In the genomic region with DNA sequence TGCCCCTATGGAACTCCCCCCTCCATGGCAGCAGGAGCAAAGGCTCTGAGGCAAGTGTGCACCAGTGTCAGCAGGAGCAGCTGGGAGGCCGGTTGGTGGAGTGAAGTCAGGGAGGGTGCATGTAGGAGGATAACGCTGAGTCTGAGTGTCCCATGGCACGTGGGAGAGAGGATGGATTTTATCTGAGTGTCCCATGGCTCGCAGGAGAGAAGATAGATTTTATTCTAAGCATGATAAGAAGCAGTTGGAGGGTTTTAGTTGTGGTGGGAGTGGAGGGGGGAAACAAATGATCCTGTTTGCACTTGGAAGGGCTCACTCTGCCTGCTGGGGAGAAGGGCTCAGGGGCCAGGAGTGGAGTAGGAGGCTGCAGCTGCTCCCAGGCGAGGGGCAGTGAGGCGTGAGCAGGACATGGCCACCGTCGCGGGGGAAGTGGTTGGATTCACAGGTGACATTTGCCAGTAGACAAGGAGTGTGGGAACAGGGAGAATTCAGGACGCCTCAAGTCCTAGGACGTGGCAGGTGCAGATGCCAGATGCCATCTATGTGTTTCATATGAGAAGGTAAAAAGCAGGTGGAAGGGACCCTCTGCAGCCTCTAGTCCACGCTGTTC, we compare ENCODE assay signal across 1 cellular context.
TF ChIP-seq lines count a peak whose summit lies in the region.

No MANE protein-coding gene starts in this region.

TF ChIP-seq in neural cell, 6 proteins besides CTCF, POLR2A, EP300 and RAD21 (continued from another document):
- TF ChIP-seq, protein P1, sequence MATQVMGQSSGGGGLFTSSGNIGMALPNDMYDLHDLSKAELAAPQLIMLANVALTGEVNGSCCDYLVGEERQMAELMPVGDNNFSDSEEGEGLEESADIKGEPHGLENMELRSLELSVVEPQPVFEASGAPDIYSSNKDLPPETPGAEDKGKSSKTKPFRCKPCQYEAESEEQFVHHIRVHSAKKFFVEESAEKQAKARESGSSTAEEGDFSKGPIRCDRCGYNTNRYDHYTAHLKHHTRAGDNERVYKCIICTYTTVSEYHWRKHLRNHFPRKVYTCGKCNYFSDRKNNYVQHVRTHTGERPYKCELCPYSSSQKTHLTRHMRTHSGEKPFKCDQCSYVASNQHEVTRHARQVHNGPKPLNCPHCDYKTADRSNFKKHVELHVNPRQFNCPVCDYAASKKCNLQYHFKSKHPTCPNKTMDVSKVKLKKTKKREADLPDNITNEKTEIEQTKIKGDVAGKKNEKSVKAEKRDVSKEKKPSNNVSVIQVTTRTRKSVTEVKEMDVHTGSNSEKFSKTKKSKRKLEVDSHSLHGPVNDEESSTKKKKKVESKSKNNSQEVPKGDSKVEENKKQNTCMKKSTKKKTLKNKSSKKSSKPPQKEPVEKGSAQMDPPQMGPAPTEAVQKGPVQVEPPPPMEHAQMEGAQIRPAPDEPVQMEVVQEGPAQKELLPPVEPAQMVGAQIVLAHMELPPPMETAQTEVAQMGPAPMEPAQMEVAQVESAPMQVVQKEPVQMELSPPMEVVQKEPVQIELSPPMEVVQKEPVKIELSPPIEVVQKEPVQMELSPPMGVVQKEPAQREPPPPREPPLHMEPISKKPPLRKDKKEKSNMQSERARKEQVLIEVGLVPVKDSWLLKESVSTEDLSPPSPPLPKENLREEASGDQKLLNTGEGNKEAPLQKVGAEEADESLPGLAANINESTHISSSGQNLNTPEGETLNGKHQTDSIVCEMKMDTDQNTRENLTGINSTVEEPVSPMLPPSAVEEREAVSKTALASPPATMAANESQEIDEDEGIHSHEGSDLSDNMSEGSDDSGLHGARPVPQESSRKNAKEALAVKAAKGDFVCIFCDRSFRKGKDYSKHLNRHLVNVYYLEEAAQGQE (IDR thresholded peaks at IDR 0.05; ENCODE audit: borderline replicate concordance), result no peak
